21 cellular contexts compared by ENCODE assay signal in the genomic region with DNA sequence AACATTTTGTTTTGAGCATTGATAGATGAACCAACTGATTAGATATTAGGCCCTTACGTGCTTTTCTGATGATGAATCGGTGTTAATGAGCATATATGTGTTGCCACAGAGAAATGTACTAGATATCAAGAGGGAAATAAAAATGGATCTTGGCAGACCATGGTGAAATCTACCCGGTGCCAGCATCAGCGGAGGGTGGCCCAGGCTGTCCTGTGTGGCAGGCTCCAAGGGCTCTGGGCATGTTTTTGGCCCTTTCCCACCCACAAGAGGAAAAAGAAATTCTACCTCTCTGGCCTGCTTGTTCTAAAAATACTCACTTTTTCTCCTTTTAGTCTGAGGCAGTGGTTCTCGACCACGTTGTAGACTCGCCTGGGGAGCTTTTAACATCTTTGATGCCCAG.
A peak's percentile ranks its signal among the peaks of the same experiment; 100 is the strongest.
DNase-seq lines count a peak whose midpoint lies in the region; ATAC-seq, FAIRE-seq and TF ChIP-seq lines count a peak whose summit lies in the region.
"Had no signal": no experiment of that assay in that cellular context is flagged by ENCODE, and none has a peak within 500 bp of the region (broad histone marks: within the 10 kb centered on the region; RNA-seq: fewer than 3 reads in every experiment).

No MANE protein-coding gene starts in this region.

- H2AK5ac ChIP-seq in IMR-90 (ENCODE audit: low read depth, low read length) = no peak overlapping the region

- no peak overlapping the region for H2AK9ac ChIP-seq in IMR-90 (replicated peaks; ENCODE audit: low read depth, low read length, poor library complexity)

- no peaks in the 10 kb centered on the region for H3K9me3 Mint-ChIP-seq in chondrocyte (ENCODE audit: low read depth)
- H3K9me3 Mint-ChIP-seq: CD4-positive, alpha-beta T cell; GM23338 had no signal

- peak overlapping the region; percentile 34 for H3K4ac ChIP-seq in IMR-90 (ENCODE audit: low read depth, low read length)

- no peaks in the 10 kb centered on the region for H3K27me3 Mint-ChIP-seq in chondrocyte (ENCODE audit: low read depth)
- H3K27me3 Mint-ChIP-seq: CD4-positive, alpha-beta T cell had no signal

- no TSS peak for BruUV-seq in IMR-90 (replicated peaks; lab: Mats Ljungman, UMichigan)

- H3K36me3 ChIP-seq in left ventricle myocardium inferior = no peaks in the 10 kb centered on the region
- peaks cover 42% of the 10 kb centered on the region for H3K36me3 ChIP-seq in IMR-90 (ENCODE audit: control insufficient read depth, insufficient read depth, low read length)
- H3K36me3 ChIP-seq in smooth muscle cell (ENCODE audit: low read depth) = no peaks in the 10 kb centered on the region
- H3K36me3 ChIP-seq in SK-N-SH (replicated peaks in 1 of 2; ENCODE audit: control insufficient read depth in 1 of 2, insufficient read depth in 2 of 2, low read length in 1 of 2) = peaks cover 11 to 32% of the 10 kb centered on the region in 2 experiments
- H3K36me3 ChIP-seq: HAP-1 had no signal

- no peak overlapping the region for H3K27ac ChIP-seq in left ventricle myocardium inferior (replicated peaks)
- H3K27ac ChIP-seq in IMR-90 (ENCODE audit: insufficient read depth, low read length) = no peak overlapping the region
- peak overlapping the region; percentile 75 for H3K27ac ChIP-seq in smooth muscle cell (ENCODE audit: low read depth)
- no peak overlapping the region; a peak in 1 of 4 replicates for H3K27ac ChIP-seq in SK-N-SH (ENCODE audit: low read depth in 2 of 2, low read length in 1 of 2)
- H3K27ac ChIP-seq: 22Rv1, SJSA1 had no signal

- H4K20me1 ChIP-seq in IMR-90 (ENCODE audit: insufficient read depth, low read length) (peaks cover 24% of the 10 kb centered on the region), smooth muscle cell (ENCODE audit: low read depth) (peaks cover 4% of the 10 kb centered on the region), SK-N-SH (ENCODE audit: insufficient read depth) (no peaks in the 10 kb centered on the region)

- no peak for TF ChIP-seq CTCF in left ventricle myocardium inferior (IDR thresholded peaks at IDR 0.05; ENCODE audit: borderline replicate concordance)
- TF ChIP-seq CTCF in IMR-90 (conservative IDR thresholded peaks at IDR 0.05; ENCODE audit: low read depth, low read length) = no peak
- no peak for TF ChIP-seq CTCF in chondrocyte (IDR thresholded peaks at IDR 0.05)
- no peak for TF ChIP-seq CTCF in smooth muscle cell (IDR thresholded peaks at IDR 0.05; ENCODE audit: borderline replicate concordance, insufficient read depth, poor library complexity, severe bottlenecking)
- TF ChIP-seq CTCF in SK-N-SH (IDR thresholded peaks at IDR 0.05) = no peak

- no peak overlapping the region for H3K14ac ChIP-seq in IMR-90 (replicated peaks; ENCODE audit: low read depth, low read length)

- no peak overlapping the region for H3K23ac ChIP-seq in IMR-90 (ENCODE audit: low read depth, low read length)

- H3K9me1 ChIP-seq in IMR-90 (ENCODE audit: insufficient read depth, low read length) = peaks cover 37% of the 10 kb centered on the region

- H4K5ac ChIP-seq in IMR-90 (ENCODE audit: low read depth, low read length) = no peak overlapping the region

- no peak overlapping the region for H3K18ac ChIP-seq in IMR-90 (ENCODE audit: low read depth, low read length)

- dilution Hi-C loops in IMR-90 (cut with HindIII; ENCODE audit: low sequenced_read_pairs, unreplicated experiment) = no loop called here

- H3K4me3 ChIP-seq in left ventricle myocardium inferior (no peak overlapping the region), IMR-90 (ENCODE audit: insufficient read depth, low read depth, low read length) (no peak overlapping the region), smooth muscle cell (no peak overlapping the region), SK-N-SH (ENCODE audit: low read depth in 2 of 2, low read length in 1 of 2) (no peak overlapping the region)
- H3K4me3 ChIP-seq: GM23338, HAP-1, SJSA1 had no signal

- no peak overlapping the region for H2BK20ac ChIP-seq in IMR-90 (ENCODE audit: low read depth, low read length)

- WGBS in IMR-90 (ENCODE audit: extremely low coverage in 2 of 2, insufficient read length in 1 of 2), 2 experiments = 100% methylated on average over 1 of the region's 7 CpGs; no CpG with 5 or more reads in 1 of the 2 experiments
- WGBS in smooth muscle cell (ENCODE audit: low lambda C conversion rate) = 94% methylated on average over 7 of the region's 7 CpGs
- 94% methylated on average over 7 of the region's 7 CpGs for WGBS in SK-N-SH (ENCODE audit: low lambda C conversion rate)

- H2BK15ac ChIP-seq in IMR-90 (ENCODE audit: low read depth, low read length) = no peak overlapping the region

- ATAC-seq in Right ventricle myocardium inferior (peak; percentile 32), IMR-90 (ENCODE audit: low read depth) (no peak), HG03439 (IDR thresholded peaks at IDR 0.05; ENCODE audit: unreplicated experiment) (no peak)
- ATAC-seq: GM23338 had no signal

- TF ChIP-seq RAD21 in IMR-90 (IDR thresholded peaks at IDR 0.05; ENCODE audit: low read length) (no peak), SK-N-SH (IDR thresholded peaks at IDR 0.05; ENCODE audit: low read length) (no peak)

- TF ChIP-seq POLR2A in IMR-90 (IDR thresholded peaks at IDR 0.05; ENCODE audit: low read depth, low read length) = no peak
- TF ChIP-seq POLR2A in H54 (IDR thresholded peaks at IDR 0.05; ENCODE audit: low read depth, low read length) = no peak

- H3K4me2 ChIP-seq in IMR-90 (ENCODE audit: low read depth, low read length) = no peak overlapping the region
- H3K4me2 ChIP-seq in smooth muscle cell = no peak overlapping the region
- no peak overlapping the region for H3K4me2 ChIP-seq in SK-N-SH
- H3K4me2 ChIP-seq: GM23338 had no signal

- no peaks in the 10 kb centered on the region for H3K27me3 ChIP-seq in left ventricle myocardium inferior (ENCODE audit: low read depth)
- H3K27me3 ChIP-seq in IMR-90 (ENCODE audit: control insufficient read depth, insufficient read depth, low read length) = no peaks in the 10 kb centered on the region
- no peaks in the 10 kb centered on the region for H3K27me3 ChIP-seq in smooth muscle cell (ENCODE audit: low read depth)
- no peaks in the 10 kb centered on the region for H3K27me3 ChIP-seq in SK-N-SH (ENCODE audit: insufficient read depth)
- H3K27me3 ChIP-seq: SJSA1 had no signal

- H2AFZ ChIP-seq in IMR-90 (replicated peaks; ENCODE audit: low read length, poor library complexity) (no peak overlapping the region), smooth muscle cell (ENCODE audit: low read depth) (no peak overlapping the region), SK-N-SH (ENCODE audit: low read depth) (no peak overlapping the region)
- H2AFZ ChIP-seq: GM23338 had no signal

- intact Hi-C loops in Right ventricle myocardium inferior (cut with DNase I) = no loop called here
- intact Hi-C loops in left ventricle myocardium inferior (cut with micrococcal nuclease) = no loop called here
- intact Hi-C loops in IMR-90 (cut with micrococcal nuclease) = no loop called here

- H3K79me2 ChIP-seq in smooth muscle cell (ENCODE audit: low read depth) = peaks cover 11% of the 10 kb centered on the region
- H3K79me2 ChIP-seq in SK-N-SH (ENCODE audit: insufficient read depth) = no peaks in the 10 kb centered on the region

- H4K8ac ChIP-seq in IMR-90 (ENCODE audit: low read depth in 2 of 2, low read length in 2 of 2) = no peak overlapping the region

- H3K9ac ChIP-seq in IMR-90 (ENCODE audit: low read depth, low read length) (no peak overlapping the region), smooth muscle cell (ENCODE audit: low read depth) (no peak overlapping the region), SK-N-SH (no peak overlapping the region)

- TF ChIP-seq EP300 in SK-N-SH (IDR thresholded peaks at IDR 0.05; ENCODE audit: borderline replicate concordance in 1 of 2, low read depth in 1 of 2, low read length in 1 of 2) = no peak

- POLR2A ChIA-PET in IMR-90 (lab: Charles Lee; ENCODE audit: unreplicated experiment) (no interaction called here), SK-N-SH (lab: Yijun Ruan, JAX) (no interaction called here)

- H3K56ac ChIP-seq in IMR-90 (ENCODE audit: extremely low read depth, insufficient read depth, low read length) = no peak overlapping the region

- DNase-seq in Right ventricle myocardium inferior (ENCODE audit: missing footprints) (no peak), left ventricle myocardium inferior (no peak), IMR-90 (no peak), chondrocyte (ENCODE audit: low spot score) (no peak), smooth muscle cell (lab: John Stamatoyannopoulos, UW; ENCODE audit: unreplicated experiment) (no peak), SK-N-SH (no peak), H54 (ENCODE audit: insufficient read length, low spot score) (no peak)
- DNase-seq: ACHN; CD4-positive, alpha-beta T cell; NCI-H1092 treated with DMSO at 0.1 percent for 48 hours; NCI-H1436; NCI-H187 treated with DMSO at 0.1 percent for 48 hours; NCI-H524 treated with DMSO at 0.1 percent for 48 hours; NCI-H774 had no signal

- H3K4me1 ChIP-seq in left ventricle myocardium inferior (peaks cover 64% of the 10 kb centered on the region), IMR-90 (ENCODE audit: control insufficient read depth, insufficient read depth, low read length) (peaks cover 8% of the 10 kb centered on the region), smooth muscle cell (ENCODE audit: low read depth) (no peaks in the 10 kb centered on the region), SK-N-SH (ENCODE audit: control insufficient read depth in 1 of 2, insufficient read depth in 2 of 2, low read depth in 1 of 2, low read length in 1 of 2) (peaks cover 0 to 17% of the 10 kb centered on the region in 2 experiments; a peak in 2 of 4 replicates)
- H3K4me1 ChIP-seq: HAP-1, SJSA1 had no signal

- H3F3A ChIP-seq in smooth muscle cell (ENCODE audit: low read depth) (no peaks in the 10 kb centered on the region), SK-N-SH (replicated peaks; ENCODE audit: insufficient read depth) (no peaks in the 10 kb centered on the region)

- H3K9me2 ChIP-seq in SK-N-SH = no peaks in the 10 kb centered on the region

- FAIRE-seq in H54 (lab: Jason Lieb, UNC) = no peak
- FAIRE-seq: D721Med, RCC 7860 had no signal

- H2BK120ac ChIP-seq in IMR-90 (ENCODE audit: low read depth, low read length) = no peak overlapping the region

- H3K9me3 ChIP-seq in left ventricle myocardium inferior (replicated peaks) (no peaks in the 10 kb centered on the region), IMR-90 (ENCODE audit: control insufficient read depth, insufficient read depth, low read length) (0 out of 2 replicates have a peak, but pooled peaks cover 2% of the 10 kb centered on the region), smooth muscle cell (replicated peaks; ENCODE audit: low read depth) (no peaks in the 10 kb centered on the region), SK-N-SH (no peaks in the 10 kb centered on the region)
- H3K9me3 ChIP-seq: HAP-1, SJSA1 had no signal

- no peak overlapping the region for H3K4me3 Mint-ChIP-seq in chondrocyte (ENCODE audit: unreplicated experiment)
- H3K4me3 Mint-ChIP-seq: CD4-positive, alpha-beta T cell; GM23338 had no signal

- CTCF ChIA-PET in IMR-90 (lab: Yijun Ruan, JAX) = no interaction called here
- CTCF ChIA-PET in SK-N-SH (lab: Yijun Ruan, JAX) = interaction anchor here (1.2 kb wide), 1 partner anchor 546 kb away, joined by 3 read pairs; no protein-coding TSS in a partner anchor

- H3K4me1 Mint-ChIP-seq in chondrocyte (ENCODE audit: low read depth) = peaks cover 14% of the 10 kb centered on the region

- in situ Hi-C loops in IMR-90 (cut with MboI; ENCODE audit: low sequenced_read_pairs) = no loop called here

- H3K36me3 Mint-ChIP-seq in chondrocyte (ENCODE audit: low read depth) = peaks cover 22% of the 10 kb centered on the region

- no peak overlapping the region for H2BK5ac ChIP-seq in IMR-90 (ENCODE audit: low read depth, low read length, poor library complexity, severe bottlenecking)

- H4K91ac ChIP-seq in IMR-90 (ENCODE audit: insufficient read depth, low read depth, low read length) = no peak overlapping the region

- H3K27ac Mint-ChIP-seq in chondrocyte (ENCODE audit: unreplicated experiment) = peak overlapping the region; percentile 68
- H3K27ac Mint-ChIP-seq: CD4-positive, alpha-beta T cell; GM23338 had no signal

- peaks cover 29 to 74% of the 10 kb centered on the region in 2 experiments for H3K79me1 ChIP-seq in IMR-90 (ENCODE audit: low read depth in 1 of 2, low read length in 2 of 2)
